In genomic region chr11:86068138-86068861, GRCh38 we compare ENCODE assay signal across 8 cellular contexts. TPM values are rescaled to one million over a fixed set of nuclear protein-coding genes. Genes with fewer than 3 reads are reported as not detected.
DNase-seq lines count a peak whose midpoint lies in the region; FAIRE-seq and TF ChIP-seq lines count a peak whose summit lies in the region.

No MANE protein-coding gene starts in this region.

- dilution Hi-C loops in endothelial cell of umbilical vein (cut with MboI; ENCODE audit: extremely low pct_ligation_motif_present, low sequenced_read_pairs) = no loop called here

- H3K27ac ChIP-seq in endothelial cell of umbilical vein (ENCODE audit: insufficient read depth, low read depth, low read length) = peak overlapping the region; percentile 79
- peak overlapping the region; percentile 93 for H3K27ac ChIP-seq in stomach smooth muscle (ENCODE audit: low read length)

- H3K9ac ChIP-seq in endothelial cell of umbilical vein (replicated peaks; ENCODE audit: extremely low read depth, insufficient read depth, low read length) (peak overlapping the region; percentile 99), stomach smooth muscle (ENCODE audit: low read length in 2 of 2) (peak overlapping the region; percentile 87 to 89)

- H3K9me1 ChIP-seq in endothelial cell of umbilical vein (replicated peaks; ENCODE audit: control insufficient read depth, extremely low read depth, insufficient read depth, low read length) = no peaks in the 10 kb centered on the region

- H3K4me3 ChIP-seq in endothelial cell of umbilical vein (replicated peaks in 1 of 3; ENCODE audit: insufficient read depth in 1 of 3, low read depth in 1 of 3, low read length in 3 of 3) (peak overlapping the region; percentile 47 to 94 (median 89)), stomach smooth muscle (ENCODE audit: low read length in 2 of 2) (peak overlapping the region; percentile 79 to 95)

- H2AFZ ChIP-seq in endothelial cell of umbilical vein (ENCODE audit: low read depth, low read length) = no peak overlapping the region

- DNase-seq in DMS 273 (lab: John Stamatoyannopoulos, UW; ENCODE audit: unreplicated experiment) (peak; percentile 71), DMS 273 treated with DMSO at 0.1 percent for 48 hours (lab: John Stamatoyannopoulos, UW) (no peak), HFFc6 (no peak), NCI-H146 treated with DMSO at 0.1 percent for 48 hours (lab: John Stamatoyannopoulos, UW; ENCODE audit: unreplicated experiment) (peak; percentile 27), endothelial cell of umbilical vein (ENCODE audit: low read depth, low spot score) (peak; percentile 46), mucosa of gallbladder (ENCODE audit: low spot score) (peak; percentile 23)
- peak; percentile 79 for DNase-seq in activated CD8-positive, alpha-beta memory T cell treated with anti-CD3 and anti-CD28 coated beads, Interleukin-2, amount 50 U/mL, for 48 hours

- H3K36me3 ChIP-seq in endothelial cell of umbilical vein (ENCODE audit: control insufficient read depth in 2 of 2, extremely low read depth in 1 of 2, insufficient read depth in 2 of 2, low read length in 2 of 2) = no peaks in the 10 kb centered on the region
- H3K36me3 ChIP-seq in stomach smooth muscle (ENCODE audit: control insufficient read depth in 2 of 2, insufficient read depth in 2 of 2, low read length in 2 of 2) = no peaks in the 10 kb centered on the region

- peak overlapping the region; percentile 97 for H3K4me3 Mint-ChIP-seq in HFFc6

- H3K4me1 Mint-ChIP-seq in HFFc6 (ENCODE audit: low read depth) = peaks cover 63% of the 10 kb centered on the region

- TF ChIP-seq POLR2A in endothelial cell of umbilical vein (IDR thresholded peaks at IDR 0.05; ENCODE audit: low read depth, low read length) = peak; percentile 76

- no peaks in the 10 kb centered on the region for H3K9me3 Mint-ChIP-seq in HFFc6

- CTCF ChIA-PET in endothelial cell of umbilical vein (lab: Charles Lee) = interaction anchor here (1.0 to 7.3 kb wide), 9 partner anchors 17 to 150 kb away, joined by 3 to 90 read pairs (median 6); no protein-coding TSS in a partner anchor

- H3K79me2 ChIP-seq in endothelial cell of umbilical vein (ENCODE audit: control insufficient read depth, insufficient read depth, low read length) = peaks cover 56% of the 10 kb centered on the region

- H4K20me1 ChIP-seq in endothelial cell of umbilical vein (replicated peaks; ENCODE audit: control insufficient read depth, extremely low read depth, insufficient read depth, low read length) = peaks cover 2% of the 10 kb centered on the region

- H3K4me2 ChIP-seq in endothelial cell of umbilical vein (ENCODE audit: insufficient read depth, low read length) = peak overlapping the region; percentile 91

- H3K4me1 ChIP-seq in endothelial cell of umbilical vein (ENCODE audit: control insufficient read depth, extremely low read depth, insufficient read depth, low read length) (peaks cover 34% of the 10 kb centered on the region), stomach smooth muscle (ENCODE audit: control insufficient read depth, insufficient read depth, low read length) (peaks cover 11% of the 10 kb centered on the region)

- POLR2A ChIA-PET in endothelial cell of umbilical vein (lab: Charles Lee) = interaction anchor here (0.7 to 2.1 kb wide), 14 partner anchors 15 to 213 kb away, joined by 3 to 26 read pairs (median 4); partner anchors contain the start of genes CCDC83 and EED

- H3K9me3 ChIP-seq in endothelial cell of umbilical vein (replicated peaks; ENCODE audit: control insufficient read depth, insufficient read depth, low read length) (no peaks in the 10 kb centered on the region), stomach smooth muscle (ENCODE audit: control insufficient read depth in 2 of 2, low read length in 2 of 2) (no peaks in the 10 kb centered on the region)

- FAIRE-seq in endothelial cell of umbilical vein (lab: Jason Lieb, UNC) = no peak

- intact Hi-C loops in endothelial cell of umbilical vein (cut with micrococcal nuclease) = loop anchor here (2.0 to 10.0 kb wide), 5 partner anchors 39 to 509 kb away; partner anchors contain the start of gene CREBZF

- H3K27me3 Mint-ChIP-seq in HFFc6 (ENCODE audit: insufficient read depth) = no peaks in the 10 kb centered on the region

- peak overlapping the region; percentile 100 for H3K27ac Mint-ChIP-seq in HFFc6

- BruUV-seq in endothelial cell of umbilical vein (replicated peaks; lab: Mats Ljungman, UMichigan) = no TSS peak

- TF ChIP-seq CTCF in HFFc6 (IDR thresholded peaks at IDR 0.05) (no peak), endothelial cell of umbilical vein (IDR thresholded peaks at IDR 0.05; ENCODE audit: extremely low read depth in 1 of 2, insufficient read depth in 1 of 2, low read depth in 1 of 2, low read length in 2 of 2) (no peak)

- peaks cover 24% of the 10 kb centered on the region for H3K36me3 Mint-ChIP-seq in HFFc6 (ENCODE audit: low read depth)

- H3K27me3 ChIP-seq in endothelial cell of umbilical vein (ENCODE audit: control insufficient read depth in 2 of 2, insufficient read depth in 2 of 2, low read length in 2 of 2) (no peaks in the 10 kb centered on the region), stomach smooth muscle (ENCODE audit: control insufficient read depth in 1 of 2, insufficient read depth in 2 of 2, low read length in 2 of 2) (no peaks in the 10 kb centered on the region)

TF ChIP-seq in endothelial cell of umbilical vein, 7 proteins besides CTCF, POLR2A, EP300 and RAD21:
- no peak for TF ChIP-seq MYC (IDR thresholded peaks at IDR 0.05; ENCODE audit: low read depth, low read length)
- TF ChIP-seq GATA2 (IDR thresholded peaks at IDR 0.05; ENCODE audit: insufficient read depth, insufficient read length, low read depth, low read length) = no peak
- TF ChIP-seq JUN (IDR thresholded peaks at IDR 0.05; ENCODE audit: borderline replicate concordance, insufficient read depth, insufficient read length, low read depth) = no peak
- TF ChIP-seq FOS (IDR thresholded peaks at IDR 0.05; ENCODE audit: borderline replicate concordance, insufficient read depth, low read length) = no peak
- no peak for TF ChIP-seq MAX (IDR thresholded peaks at IDR 0.05; ENCODE audit: insufficient read depth, insufficient read length)
- TF ChIP-seq EZH2 (IDR thresholded peaks at IDR 0.05; ENCODE audit: borderline replicate concordance, low read depth, low read length, severe bottlenecking) = no peak
- TF ChIP-seq POLR2AphosphoS5 (IDR thresholded peaks at IDR 0.05; ENCODE audit: insufficient read depth, low read depth, low read length) = no peak

RNA-seq across cellular contexts. Expression of gene PICALM, which starts 0.6 kb away (rescaled TPM):
- total RNA-seq in HFFc6 (2021; fragmentation: NEBNext Ultra II Directional; extraction: Animal tissue kit (Norgen Biotek cat#: 25700)) = 100 to 1,000 TPM; 193 to 267 (median 244) TPM
- total RNA-seq in endothelial cell of umbilical vein (181 and 202 TPM in 2 replicates), mucosa of gallbladder (205 TPM)
- polyA plus RNA-seq in endothelial cell of umbilical vein = 181 and 183 TPM in 2 replicates
- 142 and 164 TPM in 2 replicates for polyA plus RNA-seq in endothelial cell of umbilical vein (2011; cell fraction: cytosol; rRNA removed)
- polyA plus RNA-seq in endothelial cell of umbilical vein (2011; cell fraction: nucleus; rRNA removed) = 222 and 279 TPM in 2 replicates
- polyA plus RNA-seq in endothelial cell of umbilical vein (2012) = 141 and 170 TPM in 2 replicates
- polyA minus RNA-seq in endothelial cell of umbilical vein = 515 and 529 TPM in 2 replicates
- 344 TPM for polyA minus RNA-seq in endothelial cell of umbilical vein (2011; cell fraction: cytosol; rRNA and poly(A)+ RNA removed)
- 423 and 655 TPM in 2 replicates for polyA minus RNA-seq in endothelial cell of umbilical vein (2011; cell fraction: nucleus; rRNA and poly(A)+ RNA removed)

Comparison
In these comparisons a context has a peak if more than half of its experiments do, and no peak if none do; other contexts are left out.
1. DNase-seq: peak in DMS 273 (single experiment), NCI-H146 treated with DMSO at 0.1 percent for 48 hours (single experiment), activated CD8-positive, alpha-beta memory T cell treated with anti-CD3 and anti-CD28 coated beads, Interleukin-2, amount 50 U/mL, for 48 hours (single experiment), endothelial cell of umbilical vein (single experiment) and mucosa of gallbladder (single experiment); none in DMS 273 treated with DMSO at 0.1 percent for 48 hours (single experiment) and HFFc6 (single experiment).